In genomic region chr19:42045575-42045974, GRCh38 we compare ENCODE assay signal across 32 cellular contexts. TPM values are rescaled to one million over a fixed set of nuclear protein-coding genes. Genes with fewer than 3 reads are reported as not detected.
"Had no signal": no experiment of that assay in that cellular context is flagged by ENCODE, and none has a peak within 500 bp of the region (broad histone marks: within the 10 kb centered on the region; RNA-seq: fewer than 3 reads in every experiment).

No MANE protein-coding gene starts in this region.

- H3K27me3 ChIP-seq: adrenal gland, ascending aorta, brain microvascular endothelial cell, esophagus squamous epithelium, gastroesophageal sphincter, heart left ventricle had no signal

- ATAC-seq: activated CD4-positive, alpha-beta T cell treated with anti-CD3 and anti-CD28 coated beads for 36 hours; activated CD8-positive, alpha-beta memory T cell treated with anti-CD3 and anti-CD28 coated beads, Interleukin-2, amount 10 ng/mL, durations not matched to agents 7 days and 5 days; activated CD8-positive, alpha-beta T cell treated with anti-CD3 and anti-CD28 coated beads, Interleukin-2, amount 10 ng/mL, durations not matched to agents 7 days and 5 days; activated naive CD8-positive, alpha-beta T cell treated with anti-CD3 and anti-CD28 coated beads, Interleukin-2, amount 50 U/mL, for 24 hours; gastroesophageal sphincter; heart left ventricle had no signal

- H3K27ac ChIP-seq: adrenal gland, ascending aorta, brain microvascular endothelial cell, epithelial cell of prostate, esophagus squamous epithelium, gastroesophageal sphincter, heart left ventricle had no signal

- H3K4me3 ChIP-seq: adrenal gland, ascending aorta, esophagus squamous epithelium, gastroesophageal sphincter, heart left ventricle had no signal

- H3K9me3 ChIP-seq: adrenal gland, ascending aorta, esophagus squamous epithelium, gastroesophageal sphincter, heart left ventricle had no signal

- H3K4me1 ChIP-seq: ascending aorta, gastroesophageal sphincter had no signal

- FAIRE-seq: bronchial epithelial cell, colon, endometrium, endothelial cell of umbilical vein had no signal

- H3K36me3 ChIP-seq: adrenal gland, brain microvascular endothelial cell, esophagus squamous epithelium, heart left ventricle had no signal

- DNase-seq: activated CD4-positive, alpha-beta memory T cell treated with anti-CD3 and anti-CD28 coated beads for 36 hours; activated CD4-positive, alpha-beta T cell treated with anti-CD3 and anti-CD28 coated beads for 36 hours; activated CD4-positive, alpha-beta T cell treated with anti-CD3 and anti-CD28 coated beads, Interleukin-2, amount 10 ng/mL, durations not matched to agents 24 days and 14 days; activated CD4-positive, CD25-positive, alpha-beta regulatory T cell; activated CD4-positive, CD25-positive, alpha-beta regulatory T cell treated with anti-CD3 and anti-CD28 coated beads, Interleukin-2, amount 50 U/mL, for 72 hours; activated CD8-positive, alpha-beta memory T cell treated with anti-CD3 and anti-CD28 coated beads, Interleukin-2, amount 10 ng/mL, durations not matched to agents 7 days and 5 days; activated CD8-positive, alpha-beta memory T cell treated with anti-CD3 and anti-CD28 coated beads, Interleukin-2, amount 50 U/mL, for 4 hours; activated CD8-positive, alpha-beta T cell treated with anti-CD3 and anti-CD28 coated beads, Interleukin-2, amount 10 ng/mL, durations not matched to agents 7 days and 5 days; activated effector memory CD4-positive, alpha-beta T cell treated with anti-CD3 and anti-CD28 coated beads, Interleukin-2, amount 50 U/mL, for 16 hours; activated naive CD4-positive, alpha-beta T cell treated with anti-CD3 and anti-CD28 coated beads for 36 hours; activated naive CD8-positive, alpha-beta T cell treated with anti-CD3 and anti-CD28 coated beads for 36 hours; activated naive CD8-positive, alpha-beta T cell treated with anti-CD3 and anti-CD28 coated beads, Interleukin-2, amount 50 U/mL, for 24 hours; activated T-cell treated with anti-CD3 and anti-CD28 coated beads, Interleukin-2, amount 50 U/mL, for 1 hour; activated T-cell treated with anti-CD3 and anti-CD28 coated beads, Interleukin-2, amount 50 U/mL, for 48 hours; adrenal gland; brain microvascular endothelial cell; cortex of kidney; dermis blood vessel endothelial cell; effector CD8-positive, alpha-beta T cell; esophagus squamous epithelium; foreskin melanocyte; heart left ventricle; T-helper 2 cell had no signal

RNA-seq across cellular contexts. Expression of gene GRIK5, which starts 24.4 kb away (rescaled TPM):
- total RNA-seq: fibroblast of villous mesenchyme had no signal

RNA-seq across cellular contexts. Expression of gene ATP1A3, which starts 51.5 kb away (rescaled TPM):
- total RNA-seq: bronchial epithelial cell, fibroblast of villous mesenchyme had no signal
- polyA plus RNA-seq: endothelial cell of umbilical vein, fibroblast of lung had no signal
